In the genomic region with DNA sequence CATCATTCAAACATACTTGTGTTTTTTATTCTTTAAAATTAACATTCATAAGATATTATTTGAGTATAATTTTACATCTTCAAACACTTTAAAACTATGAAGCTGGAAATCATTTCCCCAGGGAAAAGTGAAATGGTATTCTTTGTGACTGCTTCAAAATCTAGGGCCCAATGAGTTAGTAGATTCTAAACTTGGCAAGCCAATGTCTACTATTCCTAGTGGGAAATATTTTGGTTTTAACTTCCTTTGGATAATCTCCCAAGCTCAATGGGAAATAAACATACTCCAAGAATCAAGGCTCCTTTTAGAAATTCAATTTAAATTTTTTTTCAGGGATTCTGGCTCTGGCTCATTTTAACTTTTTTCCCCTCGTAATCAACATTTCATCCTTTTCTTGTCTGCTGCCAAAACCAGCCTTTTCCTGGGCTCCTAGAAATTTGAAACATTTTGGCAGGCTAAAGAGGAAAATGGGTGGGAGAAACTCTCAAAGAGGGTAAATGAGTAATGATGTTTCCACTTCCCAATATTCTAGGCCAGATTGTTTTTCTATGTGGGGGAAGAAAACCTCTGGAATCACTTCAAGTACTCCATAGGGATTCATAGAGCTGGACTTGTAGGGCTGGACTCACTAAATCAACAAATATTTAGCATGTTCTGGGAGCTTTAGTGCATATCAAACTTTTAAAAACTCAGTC, we compare ENCODE assay signal across 19 cellular contexts.
DNase-seq lines count a peak whose midpoint lies in the region; ATAC-seq, FAIRE-seq and TF ChIP-seq lines count a peak whose summit lies in the region.
"Had no signal": no experiment of that assay in that cellular context is flagged by ENCODE, and none has a peak within 500 bp of the region (broad histone marks: within the 10 kb centered on the region; RNA-seq: fewer than 3 reads in every experiment).

No MANE protein-coding gene starts in this region.

- H2AFZ ChIP-seq in ACC112 (ENCODE audit: low read length, unreplicated experiment), result peak overlapping the region; percentile 27

- H3K4me3 ChIP-seq in ACC112 (ENCODE audit: low read depth, low read length), result no peak overlapping the region
- H3K4me3 ChIP-seq in fibroblast of pulmonary artery (replicated peaks; ENCODE audit: low read depth, low read length), result no peak overlapping the region
- H3K4me3 ChIP-seq: Peyer's patch had no signal

- H3K36me3 ChIP-seq in ACC112 (ENCODE audit: insufficient read depth, low read length), result no peaks in the 10 kb centered on the region
- H3K36me3 ChIP-seq: Peyer's patch, WERI-Rb-1 had no signal

- peaks cover 12% of the 10 kb centered on the region for H3K4me1 ChIP-seq in ACC112 (ENCODE audit: control insufficient read depth, insufficient read depth, low read length, unreplicated experiment)

- peak; percentile 57 for ATAC-seq in omental fat pad (ENCODE audit: low FRiP score)
- no peak for ATAC-seq in HG02840 (IDR thresholded peaks at IDR 0.05; ENCODE audit: low FRiP score, unreplicated experiment)
- ATAC-seq: CD8-positive, alpha-beta T cell; naive thymus-derived CD8-positive, alpha-beta T cell had no signal

- H3K79me2 ChIP-seq in ACC112 (ENCODE audit: control insufficient read depth, insufficient read depth, low read length, unreplicated experiment), result no peaks in the 10 kb centered on the region

- FAIRE-seq in HTR-8/SVneo (lab: Jason Lieb, UNC) (no peak), D721Med (lab: Jason Lieb, UNC) (no peak)
- FAIRE-seq: H54 had no signal

- TF ChIP-seq CTCF in fibroblast of pulmonary artery (IDR thresholded peaks at IDR 0.05; ENCODE audit: low read length, missing control alignments), result no peak
- no peak for TF ChIP-seq CTCF in omental fat pad (IDR thresholded peaks at IDR 0.05)
- TF ChIP-seq CTCF in D721Med (IDR thresholded peaks at IDR 0.05; ENCODE audit: insufficient read depth, missing control alignments), result no peak

- H3K27ac ChIP-seq in ACC112 (ENCODE audit: low read depth, low read length), result peak overlapping the region; percentile 56
- H3K27ac ChIP-seq: Peyer's patch, WERI-Rb-1 had no signal

- H3K27me3 ChIP-seq in ACC112 (ENCODE audit: insufficient read depth, low read length), result no peaks in the 10 kb centered on the region
- H3K27me3 ChIP-seq: Peyer's patch had no signal

- DNase-seq in RPMI7951 (ENCODE audit: low read depth) (peak; percentile 35), fibroblast of pulmonary artery (ENCODE audit: low read depth) (peak; percentile 80), omental fat pad (ENCODE audit: low spot score) (no peak), superior temporal gyrus (ENCODE audit: extremely low spot score) (no peak), HTR-8/SVneo (ENCODE audit: insufficient read length, low spot score) (no peak), D721Med (ENCODE audit: insufficient read length, low spot score) (no peak)
- DNase-seq: activated effector memory CD4-positive, alpha-beta T cell treated with Interleukin-2 at 50 U/mL for 16 hours; anterior cingulate cortex; CD8-positive, alpha-beta T cell; naive thymus-derived CD8-positive, alpha-beta T cell; NCI-H2081 treated with DMSO at 0.1 percent for 48 hours; NCI-H69; Peyer's patch; retina; trophoblast cell; WERI-Rb-1 had no signal

Comparison
In these comparisons a context has a peak if more than half of its experiments do, and no peak if none do; other contexts are left out.
1. DNase-seq: peak in RPMI7951 (single experiment) and fibroblast of pulmonary artery (single experiment); none in omental fat pad (single experiment), superior temporal gyrus (single experiment), HTR-8/SVneo (single experiment) and D721Med (single experiment).